In the genomic region with DNA sequence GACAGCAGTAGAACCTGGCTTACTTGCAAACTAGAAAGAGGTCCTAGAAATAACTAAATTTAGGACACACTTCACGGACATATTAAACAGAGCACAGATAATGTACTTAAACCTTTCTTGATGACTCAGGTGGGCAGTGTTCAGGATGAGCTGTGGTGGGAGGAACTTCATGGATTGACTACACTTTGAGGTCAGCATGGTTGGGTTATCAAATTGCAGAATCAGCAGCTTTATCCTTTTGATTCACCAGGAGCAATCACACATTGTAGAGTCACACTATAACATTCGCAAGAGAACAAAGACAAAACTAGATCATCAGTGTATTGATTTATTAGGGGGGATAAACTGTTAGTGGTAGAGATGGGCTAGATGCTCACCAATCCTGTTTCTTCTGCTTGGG, we compare ENCODE assay signal across 1 cellular context.
TF ChIP-seq lines count a peak whose summit lies in the region.

No MANE protein-coding gene starts in this region.

TF ChIP-seq in HepG2, 621 proteins besides CTCF, POLR2A, EP300 and RAD21:
- TF ChIP-seq NCOR1 (IDR thresholded peaks at IDR 0.05; ENCODE audit: borderline replicate concordance, low read length): no peak
- no peak for TF ChIP-seq ZKSCAN1 (IDR thresholded peaks at IDR 0.05; ENCODE audit: low read length)
- TF ChIP-seq ARHGAP35 (CRISPR knock-in tag; IDR thresholded peaks at IDR 0.05; ENCODE audit: borderline replicate concordance): no peak
- no peak for TF ChIP-seq GATAD1 (CRISPR knock-in tag; IDR thresholded peaks at IDR 0.05)
- no peak for TF ChIP-seq ZNF580 (CRISPR knock-in tag; IDR thresholded peaks at IDR 0.05; ENCODE audit: borderline replicate concordance, low read depth)
- peak; percentile 64 for TF ChIP-seq MAFF (IDR thresholded peaks at IDR 0.05; ENCODE audit: low read depth, low read length)
- TF ChIP-seq MAFK (conservative IDR thresholded peaks at IDR 0.05 in 1 of 2, IDR thresholded peaks at IDR 0.05 in 1 of 2; ENCODE audit: low read length in 2 of 2): peak; percentile 74 to 78
